In genomic region chr1:116902718-116903390, GRCh38 we compare ENCODE assay signal across 2 cellular contexts.
TF ChIP-seq lines count a peak whose summit lies in the region.

No MANE protein-coding gene starts in this region.

TF ChIP-seq in GM23338, 12 proteins besides CTCF, POLR2A, EP300 and RAD21:
- TF ChIP-seq CREB1 (CRISPR knock-in tag; IDR thresholded peaks at IDR 0.05; ENCODE audit: low read depth) (no peak), JUNB (IDR thresholded peaks at IDR 0.05; ENCODE audit: unreplicated experiment) (no peak), EZH2phosphoT487 (IDR thresholded peaks at IDR 0.05; ENCODE audit: unreplicated experiment) (no peak), REST (IDR thresholded peaks at IDR 0.05; ENCODE audit: unreplicated experiment) (no peak), ZNF331 (CRISPR knock-in tag; IDR thresholded peaks at IDR 0.05; ENCODE audit: low read depth) (no peak), STAT1 (IDR thresholded peaks at IDR 0.05; ENCODE audit: unreplicated experiment) (no peak), POLR2AphosphoS5 (IDR thresholded peaks at IDR 0.05; ENCODE audit: low read depth) (no peak)

TF ChIP-seq in H1, 55 proteins besides CTCF, POLR2A, EP300 and RAD21:
- TF ChIP-seq E2F6 (IDR thresholded peaks at IDR 0.05) (no peak), SP4 (IDR thresholded peaks at IDR 0.05; ENCODE audit: low read length) (no peak), SP2 (IDR thresholded peaks at IDR 0.05; ENCODE audit: low read length) (no peak), MAFK (IDR thresholded peaks at IDR 0.05; ENCODE audit: low read depth, low read length) (no peak), CTBP2 (IDR thresholded peaks at IDR 0.05; ENCODE audit: borderline replicate concordance, insufficient read depth, insufficient read length, low read length) (no peak), RNF2 (IDR thresholded peaks at IDR 0.05; ENCODE audit: borderline replicate concordance, low read depth, low read length, missing control alignments, poor library complexity, severe bottlenecking) (no peak), SIRT6 (IDR thresholded peaks at IDR 0.05; ENCODE audit: low read length) (no peak), CREB1 (IDR thresholded peaks at IDR 0.05) (no peak), BCL11A (IDR thresholded peaks at IDR 0.05; ENCODE audit: low read depth in 2 of 2, low read length in 2 of 2) (no peak), RFX5 (IDR thresholded peaks at IDR 0.05; ENCODE audit: borderline replicate concordance, low read depth, low read length) (no peak)
